In the genomic region with DNA sequence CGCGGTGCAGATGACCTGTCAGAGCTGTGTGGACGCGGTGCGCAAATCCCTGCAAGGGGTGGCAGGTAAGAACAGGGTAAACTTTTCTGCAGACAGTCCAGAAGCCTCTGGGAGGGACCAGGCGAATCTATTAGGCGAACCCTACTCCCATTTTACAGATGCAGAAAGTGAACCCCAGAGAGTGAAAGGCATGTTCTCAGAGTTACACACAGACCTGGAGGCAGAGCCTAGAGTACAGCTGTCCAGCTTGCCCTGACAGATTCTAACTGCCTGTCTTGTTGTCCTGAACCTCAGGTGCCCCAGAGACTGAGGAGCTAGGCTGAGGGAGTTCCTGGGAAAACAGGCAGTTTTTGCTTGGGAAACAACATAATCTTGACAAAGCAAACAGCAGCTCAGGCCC, we compare ENCODE assay signal across 8 cellular contexts. TPM values are rescaled to one million over a fixed set of nuclear protein-coding genes. Genes with fewer than 3 reads are reported as not detected.
DNase-seq lines count a peak whose midpoint lies in the region; ATAC-seq and TF ChIP-seq lines count a peak whose summit lies in the region.

No MANE protein-coding gene starts in this region.

- H3K27ac ChIP-seq in A673 (ENCODE audit: low read depth, low read length, poor library complexity, severe bottlenecking) (peak overlapping the region; percentile 72), HUES64 (ENCODE audit: low read depth, low read length) (no peak overlapping the region), muscle layer of duodenum (ENCODE audit: low read length) (peak overlapping the region; percentile 79)

- H3K27me3 Mint-ChIP-seq in chondrocyte (ENCODE audit: low read depth) = no peaks in the 10 kb centered on the region

- no peaks in the 10 kb centered on the region for H3K9me3 Mint-ChIP-seq in chondrocyte (ENCODE audit: low read depth)

- H3K4me3 Mint-ChIP-seq in chondrocyte (ENCODE audit: unreplicated experiment) = peak overlapping the region; percentile 100

- no peaks in the 10 kb centered on the region for H3K9me3 ChIP-seq in A673 (ENCODE audit: low read depth, low read length, poor library complexity, severe bottlenecking)
- H3K9me3 ChIP-seq in HUES64 (ENCODE audit: insufficient read depth, low read depth, low read length) = 0 out of 2 replicates have a peak, but pooled peaks cover 8% of the 10 kb centered on the region
- H3K9me3 ChIP-seq in muscle layer of duodenum (ENCODE audit: control insufficient read depth in 1 of 2, low read length in 2 of 2) = no peaks in the 10 kb centered on the region

- H3K4me1 Mint-ChIP-seq in chondrocyte (ENCODE audit: low read depth) = peaks cover 25% of the 10 kb centered on the region

- 74% methylated on average over 7 of the region's 7 CpGs for WGBS in HUES64

- H3K27me3 ChIP-seq in A673 (replicated peaks; ENCODE audit: insufficient read depth, low read depth, low read length, poor library complexity) (no peaks in the 10 kb centered on the region), HUES64 (ENCODE audit: insufficient read depth, low read length) (no peaks in the 10 kb centered on the region; the same call in 1 of the 2 replicates), muscle layer of duodenum (ENCODE audit: low read depth, low read length) (no peaks in the 10 kb centered on the region)

- ATAC-seq in HG03469 (IDR thresholded peaks at IDR 0.05; ENCODE audit: unreplicated experiment) = no peak

- POLR2A ChIA-PET in A673 (lab: Charles Lee; ENCODE audit: low non-redundant PET) = no interaction called here

- CTCF ChIA-PET in A673 (lab: Charles Lee) = no interaction called here

- DNase-seq in A673 (ENCODE audit: low spot score) (no peak), chondrocyte (ENCODE audit: low spot score) (no peak), C1 segment of cervical spinal cord (lab: John Stamatoyannopoulos, UW) (no peak), NOMO-1 treated with dmso at 0.1 percent for 144 hours (lab: John Stamatoyannopoulos, UW; ENCODE audit: unreplicated experiment) (no peak), GDM1 (lab: John Stamatoyannopoulos, UW) (no peak)

- H3K4me3 ChIP-seq in A673 (ENCODE audit: low read depth, low read length, poor library complexity, severe bottlenecking) (peak overlapping the region; percentile 65), HUES64 (ENCODE audit: low read length) (peak overlapping the region; percentile 73), muscle layer of duodenum (ENCODE audit: low read depth in 1 of 2, low read length in 2 of 2) (peak overlapping the region; percentile 64 to 92)

- BruUV-seq in A673 (replicated peaks; lab: Mats Ljungman, UMichigan) = no TSS peak

- H3K27ac Mint-ChIP-seq in chondrocyte (ENCODE audit: unreplicated experiment) = peak overlapping the region; percentile 99

- no peak for TF ChIP-seq CTCF in A673 (conservative IDR thresholded peaks at IDR 0.05; ENCODE audit: low read depth, low read length)
- TF ChIP-seq CTCF in chondrocyte (IDR thresholded peaks at IDR 0.05) = no peak

- H3K4me1 ChIP-seq in A673 (ENCODE audit: insufficient read depth, low read length, poor library complexity, severe bottlenecking) = peaks cover 9% of the 10 kb centered on the region
- H3K4me1 ChIP-seq in HUES64 (ENCODE audit: insufficient read depth, low read length) = 0 out of 2 replicates have a peak, but pooled peaks cover 5% of the 10 kb centered on the region
- H3K4me1 ChIP-seq in muscle layer of duodenum (ENCODE audit: control insufficient read depth in 1 of 2, insufficient read depth in 2 of 2, low read length in 2 of 2) = peaks cover 5 to 32% of the 10 kb centered on the region in 2 donors

- no peaks in the 10 kb centered on the region for H3K36me3 Mint-ChIP-seq in chondrocyte (ENCODE audit: low read depth)

- intact Hi-C loops in A673 (cut with micrococcal nuclease; ENCODE audit: unreplicated experiment) = no loop called here

- no peaks in the 10 kb centered on the region for H3K36me3 ChIP-seq in A673 (ENCODE audit: insufficient read depth, low read length, poor library complexity, severe bottlenecking)
- no peaks in the 10 kb centered on the region for H3K36me3 ChIP-seq in HUES64 (ENCODE audit: insufficient read depth, low read length)
- H3K36me3 ChIP-seq in muscle layer of duodenum (ENCODE audit: control insufficient read depth in 1 of 2, insufficient read depth in 2 of 2, low read length in 2 of 2) = no peaks in the 10 kb centered on the region

- peak overlapping the region; percentile 68 for H3K9ac ChIP-seq in HUES64 (ENCODE audit: low read depth, low read length)

RNA-seq across cellular contexts. Expression of a gene that starts 0.7 kb away (rescaled TPM):
- total RNA-seq in A673 (2021) (43.8 and 56.8 TPM in 2 replicates), chondrocyte (31.0 to 34.2 TPM (median 32.3 TPM) in 3 replicates)
- polyA plus RNA-seq in HUES64 (2013, experiment 1 of 2) = 27.7 TPM
- 31.1 TPM for polyA plus RNA-seq in HUES64 (2013, experiment 2 of 2)

RNA-seq across cellular contexts. Expression of a gene that starts 0.8 kb away (rescaled TPM):
- 0.90 and 1.1 TPM in 2 replicates for total RNA-seq in A673 (2021)
- 0.45 TPM for polyA plus RNA-seq in HUES64 (2013, experiment 1 of 2)
- polyA plus RNA-seq in HUES64 (2013, experiment 2 of 2) = 0.63 TPM
- total RNA-seq in chondrocyte = 0.23 to 0.32 TPM (median 0.27 TPM) in 3 replicates

RNA-seq across cellular contexts. Expression of a gene that starts 22.8 kb away (rescaled TPM):
- total RNA-seq in A673 (2021) = 152 and 162 TPM in 2 replicates
- polyA plus RNA-seq in HUES64 (2013, experiment 1 of 2) = 59.0 TPM
- 53.1 TPM for polyA plus RNA-seq in HUES64 (2013, experiment 2 of 2)
- 43.9 to 65.2 TPM (median 45.6 TPM) in 3 replicates for total RNA-seq in chondrocyte

RNA-seq across cellular contexts. Expression of a gene that starts 25.2 kb away (rescaled TPM):
- total RNA-seq in A673 (2021) = 3.7 and 6.9 TPM in 2 replicates
- polyA plus RNA-seq in HUES64 (2013, experiment 1 of 2) = 5.7 TPM
- polyA plus RNA-seq in HUES64 (2013, experiment 2 of 2) = 7.9 TPM
- total RNA-seq in chondrocyte = not detected in 3 replicates

RNA-seq across cellular contexts. Expression of a gene that starts 44.9 kb away (rescaled TPM):
- total RNA-seq in A673 (2021) (238 and 245 TPM in 2 replicates), chondrocyte (109 to 118 TPM (median 117 TPM) in 3 replicates)
- 170 TPM for polyA plus RNA-seq in HUES64 (2013, experiment 1 of 2)
- 152 TPM for polyA plus RNA-seq in HUES64 (2013, experiment 2 of 2)
